15 cellular contexts compared by ENCODE assay signal in genomic region chr1:107788189-107788588, GRCh38.
DNase-seq lines count a peak whose midpoint lies in the region; ATAC-seq and TF ChIP-seq lines count a peak whose summit lies in the region.
"Had no signal": no experiment of that assay in that cellular context is flagged by ENCODE, and none has a peak within 500 bp of the region (broad histone marks: within the 10 kb centered on the region; RNA-seq: fewer than 3 reads in every experiment).

No MANE protein-coding gene starts in this region.

- peak overlapping the region; percentile 59 for H3K27ac ChIP-seq in 22Rv1
- no peak overlapping the region for H3K27ac ChIP-seq in CD4-positive, alpha-beta T cell (ENCODE audit: low read depth, low read length)
- peak overlapping the region; percentile 34 for H3K27ac ChIP-seq in VCaP
- no peak overlapping the region for H3K27ac ChIP-seq in lower lobe of right lung
- H3K27ac ChIP-seq: brain microvascular endothelial cell, SJCRH30 had no signal

- peak overlapping the region; percentile 22 for H3K4me3 Mint-ChIP-seq in CD4-positive, alpha-beta T cell

- H3K4me1 Mint-ChIP-seq in CD4-positive, alpha-beta T cell (ENCODE audit: low read depth), result peaks cover 61% of the 10 kb centered on the region

- H3K27me3 ChIP-seq in CD4-positive, alpha-beta T cell (ENCODE audit: control insufficient read depth, insufficient read depth, low read length), result no peaks in the 10 kb centered on the region
- no peaks in the 10 kb centered on the region for H3K27me3 ChIP-seq in lower lobe of right lung (ENCODE audit: low read depth)
- H3K27me3 ChIP-seq: brain microvascular endothelial cell, SJCRH30 had no signal

- no peaks in the 10 kb centered on the region for H3K36me3 ChIP-seq in lower lobe of right lung
- H3K36me3 ChIP-seq: brain microvascular endothelial cell, SJCRH30 had no signal

- intact Hi-C loops in CD4-positive, alpha-beta T cell (cut with DNase I, micrococcal nuclease), result loop anchor here (5.0 to 10.0 kb wide), 4 partner anchors 107 to 857 kb away; no protein-coding TSS in a partner anchor
- intact Hi-C loops in lower lobe of right lung (cut with DNase I), result no loop called here

- POLR2A ChIA-PET in CD4-positive, alpha-beta T cell (lab: Charles Lee), result no interaction called here

- no peaks in the 10 kb centered on the region for H3K9me3 Mint-ChIP-seq in CD4-positive, alpha-beta T cell

- no peaks in the 10 kb centered on the region for H3K36me3 Mint-ChIP-seq in CD4-positive, alpha-beta T cell (ENCODE audit: low read depth)

- no peak for ATAC-seq in CD4-positive, alpha-beta T cell (ENCODE audit: poor library complexity)
- ATAC-seq in lower lobe of right lung (no peak), GM21515 (IDR thresholded peaks at IDR 0.05; ENCODE audit: unreplicated experiment) (no peak), HG03439 (IDR thresholded peaks at IDR 0.05; ENCODE audit: unreplicated experiment) (no peak), HG03521 (IDR thresholded peaks at IDR 0.05; ENCODE audit: unreplicated experiment) (no peak)

- no peaks in the 10 kb centered on the region for H3K27me3 Mint-ChIP-seq in CD4-positive, alpha-beta T cell

- TF ChIP-seq CTCF in 22Rv1 (IDR thresholded peaks at IDR 0.05) (no peak), VCaP (conservative IDR thresholded peaks at IDR 0.05) (no peak), lower lobe of right lung (IDR thresholded peaks at IDR 0.05) (no peak)
- TF ChIP-seq CTCF in CD4-positive, alpha-beta T cell (IDR thresholded peaks at IDR 0.05), result no peak

- H3K9me3 ChIP-seq in CD4-positive, alpha-beta T cell (ENCODE audit: control insufficient read depth, low read length), result no peaks in the 10 kb centered on the region
- H3K9me3 ChIP-seq in lower lobe of right lung, result no peaks in the 10 kb centered on the region
- H3K9me3 ChIP-seq: SJCRH30 had no signal

- no peak for DNase-seq in CD4-positive, alpha-beta T cell
- DNase-seq in lower lobe of right lung (no peak), NK-92 (lab: John Stamatoyannopoulos, UW; ENCODE audit: unreplicated experiment) (no peak)
- DNase-seq: activated gamma-delta T cell treated with Interleukin-2 at 50 U/mL for 16 hours, brain microvascular endothelial cell, DMS79, KG1, NCI-H1436 treated with DMSO at 0.1 percent for 48 hours, NCI-H226, SJCRH30 had no signal

- H3K4me3 ChIP-seq in lower lobe of right lung, result peak overlapping the region; percentile 22
- H3K4me3 ChIP-seq: SJCRH30 had no signal

- CTCF ChIA-PET in CD4-positive, alpha-beta T cell (lab: Charles Lee), result interaction anchor here (2.8 kb wide), 1 partner anchor 337 kb away, joined by 11 read pairs; no protein-coding TSS in a partner anchor

- H3K27ac Mint-ChIP-seq in CD4-positive, alpha-beta T cell, result peak overlapping the region; percentile 88

- peaks cover 36% of the 10 kb centered on the region for H3K4me1 ChIP-seq in lower lobe of right lung

Comparison
In these comparisons a context has a peak if more than half of its experiments do, and no peak if none do; other contexts are left out.
1. H3K27ac ChIP-seq: peak in 22Rv1 (single experiment) and VCaP (single experiment); none in CD4-positive, alpha-beta T cell (single experiment) and lower lobe of right lung (single experiment).